Comparison of ENCODE assay signal across 1 cellular context in genomic region chr11:65095427-65095826, GRCh38.
TF ChIP-seq lines count a peak whose summit lies in the region.

No MANE protein-coding gene starts in this region.

TF ChIP-seq in endothelial cell of umbilical vein, 7 proteins besides CTCF, POLR2A, EP300 and RAD21:
- TF ChIP-seq MYC (IDR thresholded peaks at IDR 0.05; ENCODE audit: low read depth, low read length) (no peak), GATA2 (IDR thresholded peaks at IDR 0.05; ENCODE audit: insufficient read depth, insufficient read length, low read depth, low read length) (no peak), POLR2AphosphoS5 (IDR thresholded peaks at IDR 0.05; ENCODE audit: insufficient read depth, low read depth, low read length) (no peak), EZH2 (IDR thresholded peaks at IDR 0.05; ENCODE audit: borderline replicate concordance, low read depth, low read length, severe bottlenecking) (no peak), MAX (IDR thresholded peaks at IDR 0.05; ENCODE audit: insufficient read depth, insufficient read length) (no peak), JUN (IDR thresholded peaks at IDR 0.05; ENCODE audit: borderline replicate concordance, insufficient read depth, insufficient read length, low read depth) (no peak), FOS (IDR thresholded peaks at IDR 0.05; ENCODE audit: borderline replicate concordance, insufficient read depth, low read length) (no peak)
